2 cellular contexts compared by ENCODE assay signal in the genomic region with DNA sequence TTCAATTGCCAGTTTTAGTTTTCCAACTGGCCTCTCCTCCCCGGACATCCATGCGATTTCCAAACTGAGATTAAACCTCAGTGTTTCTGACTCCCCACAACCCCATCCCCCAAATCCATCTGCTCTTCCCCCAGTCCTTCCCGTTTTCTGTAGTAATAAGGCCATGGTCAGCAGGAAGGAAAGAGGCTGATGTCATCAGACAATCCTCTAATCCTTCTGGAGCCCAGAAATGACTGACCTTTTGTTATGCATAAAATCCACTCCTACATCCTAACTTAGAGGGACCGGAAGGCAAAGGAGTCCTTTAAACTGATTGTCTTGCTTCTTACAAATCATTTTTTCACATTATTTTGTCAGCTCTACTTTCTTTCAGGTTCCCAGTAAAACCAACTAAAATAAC.
TF ChIP-seq lines count a peak whose summit lies in the region.

No MANE protein-coding gene starts in this region.

TF ChIP-seq in H1, 55 proteins besides CTCF, POLR2A, EP300 and RAD21:
- 0 out of 2 replicates have a peak, but pooled peaks have one; percentile 22 for TF ChIP-seq ATF2 (IDR thresholded peaks at IDR 0.05; ENCODE audit: low read length)
- 0 out of 2 replicates have a peak, but pooled peaks have one; percentile 54 for TF ChIP-seq POU5F1 (IDR thresholded peaks at IDR 0.05; ENCODE audit: low read depth, low read length)
- no peak for TF ChIP-seq SP1 (IDR thresholded peaks at IDR 0.05; ENCODE audit: low read depth, low read length)
- TF ChIP-seq SP4 (IDR thresholded peaks at IDR 0.05; ENCODE audit: low read length), result no peak
- no peak for TF ChIP-seq RBBP5 (IDR thresholded peaks at IDR 0.05; ENCODE audit: borderline replicate concordance, low read depth, low read length)

TF ChIP-seq in liver, 16 proteins besides CTCF, POLR2A, EP300 and RAD21:
- TF ChIP-seq FOXA2 (IDR thresholded peaks at IDR 0.05) (no peak), JUND (IDR thresholded peaks at IDR 0.05) (peak in 1 of 2 donors; percentile 9), YY1 (IDR thresholded peaks at IDR 0.05) (no peak), NR2F2 (IDR thresholded peaks at IDR 0.05) (peak; percentile 68), RXRA (IDR thresholded peaks at IDR 0.05) (no peak), FOXA1 (IDR thresholded peaks at IDR 0.05) (no peak), HNF4A (conservative IDR thresholded peaks at IDR 0.05) (no peak), SP1 (IDR thresholded peaks at IDR 0.05) (peak; percentile 24), ZBTB33 (IDR thresholded peaks at IDR 0.05) (no peak), GABPA (IDR thresholded peaks at IDR 0.05 in 1 of 2, conservative IDR thresholded peaks at IDR 0.05 in 1 of 2) (no peak), ATF3 (IDR thresholded peaks at IDR 0.05) (no peak), EGR1 (IDR thresholded peaks at IDR 0.05; ENCODE audit: low read depth in 2 of 2) (no peak), HNF4G (IDR thresholded peaks at IDR 0.05) (no peak)
- TF ChIP-seq, protein P1, sequence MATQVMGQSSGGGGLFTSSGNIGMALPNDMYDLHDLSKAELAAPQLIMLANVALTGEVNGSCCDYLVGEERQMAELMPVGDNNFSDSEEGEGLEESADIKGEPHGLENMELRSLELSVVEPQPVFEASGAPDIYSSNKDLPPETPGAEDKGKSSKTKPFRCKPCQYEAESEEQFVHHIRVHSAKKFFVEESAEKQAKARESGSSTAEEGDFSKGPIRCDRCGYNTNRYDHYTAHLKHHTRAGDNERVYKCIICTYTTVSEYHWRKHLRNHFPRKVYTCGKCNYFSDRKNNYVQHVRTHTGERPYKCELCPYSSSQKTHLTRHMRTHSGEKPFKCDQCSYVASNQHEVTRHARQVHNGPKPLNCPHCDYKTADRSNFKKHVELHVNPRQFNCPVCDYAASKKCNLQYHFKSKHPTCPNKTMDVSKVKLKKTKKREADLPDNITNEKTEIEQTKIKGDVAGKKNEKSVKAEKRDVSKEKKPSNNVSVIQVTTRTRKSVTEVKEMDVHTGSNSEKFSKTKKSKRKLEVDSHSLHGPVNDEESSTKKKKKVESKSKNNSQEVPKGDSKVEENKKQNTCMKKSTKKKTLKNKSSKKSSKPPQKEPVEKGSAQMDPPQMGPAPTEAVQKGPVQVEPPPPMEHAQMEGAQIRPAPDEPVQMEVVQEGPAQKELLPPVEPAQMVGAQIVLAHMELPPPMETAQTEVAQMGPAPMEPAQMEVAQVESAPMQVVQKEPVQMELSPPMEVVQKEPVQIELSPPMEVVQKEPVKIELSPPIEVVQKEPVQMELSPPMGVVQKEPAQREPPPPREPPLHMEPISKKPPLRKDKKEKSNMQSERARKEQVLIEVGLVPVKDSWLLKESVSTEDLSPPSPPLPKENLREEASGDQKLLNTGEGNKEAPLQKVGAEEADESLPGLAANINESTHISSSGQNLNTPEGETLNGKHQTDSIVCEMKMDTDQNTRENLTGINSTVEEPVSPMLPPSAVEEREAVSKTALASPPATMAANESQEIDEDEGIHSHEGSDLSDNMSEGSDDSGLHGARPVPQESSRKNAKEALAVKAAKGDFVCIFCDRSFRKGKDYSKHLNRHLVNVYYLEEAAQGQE (IDR thresholded peaks at IDR 0.05), result no peak
- TF ChIP-seq, protein P2, sequence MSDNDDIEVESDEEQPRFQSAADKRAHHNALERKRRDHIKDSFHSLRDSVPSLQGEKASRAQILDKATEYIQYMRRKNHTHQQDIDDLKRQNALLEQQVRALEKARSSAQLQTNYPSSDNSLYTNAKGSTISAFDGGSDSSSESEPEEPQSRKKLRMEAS (IDR thresholded peaks at IDR 0.05), result no peak
